ENCODE assay signal across 18 cellular contexts in the genomic region with DNA sequence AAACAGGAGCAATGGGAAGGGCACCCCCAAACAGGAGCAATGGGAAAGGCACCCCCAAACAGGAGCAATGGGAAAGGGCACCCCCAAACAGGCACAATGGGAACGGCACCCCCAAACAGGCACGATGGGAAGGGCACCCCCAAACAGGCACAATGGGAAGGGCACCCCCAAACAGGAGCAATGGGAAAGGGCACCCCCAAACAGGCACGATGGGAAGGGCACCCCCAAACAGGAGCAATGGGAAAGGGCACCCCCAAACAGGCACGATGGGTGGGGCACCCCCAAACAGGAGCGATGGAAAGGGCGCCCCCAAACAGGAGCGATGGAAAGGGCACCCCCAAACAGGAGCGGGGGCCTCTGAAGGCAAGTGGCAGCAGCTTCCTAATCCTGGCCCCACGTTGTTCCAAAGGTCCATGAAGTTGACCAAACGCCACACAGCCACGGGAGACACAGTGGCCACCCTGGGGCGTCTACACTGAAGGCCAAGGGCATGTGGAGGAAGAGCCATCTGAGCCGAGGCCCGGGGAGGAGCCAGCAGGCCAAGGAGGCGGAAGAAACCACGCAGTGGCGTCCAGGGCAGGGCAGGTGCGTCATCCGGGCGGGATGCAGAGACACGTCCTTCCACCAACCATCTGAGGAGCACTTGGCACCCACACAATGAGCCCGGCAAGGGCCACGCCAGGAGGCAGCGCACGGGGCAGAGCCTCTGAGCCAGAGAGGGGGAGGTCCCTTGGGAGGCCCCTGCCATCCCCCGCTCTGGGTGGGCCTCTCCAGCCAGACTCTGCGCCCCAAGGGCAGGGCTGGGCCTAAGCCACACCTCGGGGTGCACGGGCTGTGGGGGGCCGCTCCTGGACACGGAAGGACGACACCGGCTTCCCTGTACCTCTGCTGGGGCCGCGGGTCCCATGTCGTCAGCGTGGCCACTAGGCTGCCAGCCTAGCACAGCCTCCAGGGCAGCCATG. TPM values are rescaled to one million over a fixed set of nuclear protein-coding genes. Genes with fewer than 3 reads are reported as not detected.
"Had no signal": no experiment of that assay in that cellular context is flagged by ENCODE, and none has a peak within 500 bp of the region (broad histone marks: within the 10 kb centered on the region; RNA-seq: fewer than 3 reads in every experiment).

No MANE protein-coding gene starts in this region.

- H3K36me3 ChIP-seq: left lung, upper lobe of right lung had no signal

- H3K27ac Mint-ChIP-seq: activated CD8-positive, alpha-beta memory T cell treated with anti-CD3 and anti-CD28 coated beads, Interleukin-2, amount 10 ng/mL, durations not matched to agents 7 days and 5 days; activated naive CD4-positive, alpha-beta T cell treated with anti-CD3 and anti-CD28 coated beads, Interleukin-2, amount 50 U/mL, for 24 hours; activated T-cell treated with anti-CD3 and anti-CD28 coated beads, Interleukin-2, amount 50 U/mL, for 24 hours; stimulated activated naive CD8-positive, alpha-beta T cell treated with anti-CD3 and anti-CD28 coated beads, Interleukin-15, Interleukin-2, amounts not matched to agents 100 ng/mL and 50 ng/mL, for 24 hours had no signal

- H3K4me3 Mint-ChIP-seq: activated CD8-positive, alpha-beta memory T cell treated with anti-CD3 and anti-CD28 coated beads, Interleukin-2, amount 10 ng/mL, durations not matched to agents 7 days and 5 days; activated naive CD4-positive, alpha-beta T cell treated with anti-CD3 and anti-CD28 coated beads, Interleukin-2, amount 50 U/mL, for 24 hours; activated T-cell treated with anti-CD3 and anti-CD28 coated beads, Interleukin-2, amount 50 U/mL, for 24 hours; stimulated activated naive CD8-positive, alpha-beta T cell treated with anti-CD3 and anti-CD28 coated beads, Interleukin-15, Interleukin-2, amounts not matched to agents 100 ng/mL and 50 ng/mL, for 24 hours had no signal

- H3K36me3 Mint-ChIP-seq: activated CD8-positive, alpha-beta memory T cell treated with anti-CD3 and anti-CD28 coated beads, Interleukin-2, amount 10 ng/mL, durations not matched to agents 7 days and 5 days; activated naive CD4-positive, alpha-beta T cell treated with anti-CD3 and anti-CD28 coated beads, Interleukin-2, amount 50 U/mL, for 24 hours had no signal

- H3K9me3 ChIP-seq: left lung, upper lobe of right lung had no signal

- H3K9me3 Mint-ChIP-seq: activated naive CD4-positive, alpha-beta T cell treated with anti-CD3 and anti-CD28 coated beads, Interleukin-2, amount 50 U/mL, for 24 hours; activated T-cell treated with anti-CD3 and anti-CD28 coated beads, Interleukin-2, amount 50 U/mL, for 24 hours; stimulated activated naive CD8-positive, alpha-beta T cell treated with anti-CD3 and anti-CD28 coated beads, Interleukin-15, Interleukin-2, amounts not matched to agents 100 ng/mL and 50 ng/mL, for 24 hours had no signal

- DNase-seq: activated CD4-positive, alpha-beta T cell treated with anti-CD3 and anti-CD28 coated beads, Interleukin-2, amount 50 U/mL, for 48 hours; activated effector memory CD4-positive, alpha-beta T cell treated with Interleukin-2 at 50 U/mL for 16 hours; activated T-cell treated with anti-CD3 and anti-CD28 coated beads, Interleukin-2, amount 50 U/mL, for 24 hours; central memory CD4-positive, alpha-beta T cell; cortex of kidney; effector memory CD4-positive, alpha-beta T cell; mesenchymal stem cell; stimulated activated CD4-positive, alpha-beta T cell treated with anti-CD3 and anti-CD28 coated beads, Interleukin-15, amount 100 ng/mL, for 24 hours; stimulated activated CD4-positive, alpha-beta T cell treated with anti-CD3 and anti-CD28 coated beads, Interleukin-4, amount 100 ng/mL, for 24 hours had no signal

- H3K4me1 ChIP-seq: parathyroid adenoma had no signal

- H3K9ac ChIP-seq: parathyroid adenoma had no signal

- ATAC-seq: activated CD8-positive, alpha-beta memory T cell treated with anti-CD3 and anti-CD28 coated beads, Interleukin-2, amount 10 ng/mL, durations not matched to agents 7 days and 5 days had no signal

- H3K27ac ChIP-seq: parathyroid adenoma, upper lobe of right lung had no signal

- H3K4me3 ChIP-seq: left lung, upper lobe of right lung had no signal

RNA-seq across cellular contexts. Expression of a gene that starts 21.5 kb away (rescaled TPM):
- total RNA-seq: activated CD8-positive, alpha-beta memory T cell treated with anti-CD3 and anti-CD28 coated beads, Interleukin-2, amount 10 ng/mL, durations not matched to agents 7 days and 5 days; epithelial cell of proximal tubule; renal cortical epithelial cell had no signal

RNA-seq across cellular contexts. Expression of a gene that starts 44.8 kb away (rescaled TPM):
- total RNA-seq: skeletal muscle tissue had no signal
